ENCODE assay signal across 27 cellular contexts in the genomic region with DNA sequence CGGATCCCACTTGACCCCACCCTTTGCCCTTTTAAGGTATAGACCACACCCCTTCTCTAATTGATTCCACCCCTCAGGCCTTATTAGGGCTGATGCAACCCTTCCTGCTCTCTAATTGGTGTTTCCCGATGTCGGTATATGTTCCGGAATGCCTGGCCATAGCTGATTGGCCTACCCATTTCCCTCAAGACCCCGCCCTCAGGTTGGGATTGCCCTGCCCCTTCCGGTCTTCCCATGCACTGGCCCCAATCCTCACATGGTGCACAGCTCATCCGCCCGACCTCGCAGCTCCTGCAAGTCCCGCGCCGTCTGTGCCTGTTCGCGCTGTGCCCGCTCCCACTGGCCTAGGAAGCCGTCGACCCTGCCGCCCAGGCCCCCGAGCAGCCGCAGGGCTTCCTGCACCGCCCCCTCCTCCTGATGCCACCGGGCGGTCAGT. TPM values are rescaled to one million over a fixed set of nuclear protein-coding genes. Genes with fewer than 3 reads are reported as not detected.
"Had no signal": no experiment of that assay in that cellular context is flagged by ENCODE, and none has a peak within 500 bp of the region (broad histone marks: within the 10 kb centered on the region; RNA-seq: fewer than 3 reads in every experiment).

No MANE protein-coding gene starts in this region.

- H3K27me3 ChIP-seq: dorsolateral prefrontal cortex, ovary, upper lobe of right lung had no signal

- H3K4me3 Mint-ChIP-seq: activated CD4-positive, alpha-beta T cell treated with anti-CD3 and anti-CD28 coated beads, Interleukin-2, amount 10 ng/mL, durations not matched to agents 7 days and 5 days; activated naive CD4-positive, alpha-beta T cell treated with anti-CD3 and anti-CD28 coated beads, Interleukin-2, amount 10 ng/mL, durations not matched to agents 7 days and 5 days; activated naive CD8-positive, alpha-beta T cell treated with anti-CD3 and anti-CD28 coated beads, Interleukin-2, amount 50 U/mL, for 24 hours; brain; immature natural killer cell; neural crest cell; stimulated activated naive B cell treated with anti-CD40 and anti-IgM and Interleukin-4, amounts not matched to agents 10 μg/mL and 1 μg/mL and 100 μg/mL, for 72 hours had no signal

- H3K9me3 ChIP-seq: left ventricle myocardium inferior, ovary, psoas muscle, upper lobe of right lung had no signal

- H3K27me3 Mint-ChIP-seq: activated CD4-positive, alpha-beta T cell treated with anti-CD3 and anti-CD28 coated beads, Interleukin-2, amount 10 ng/mL, durations not matched to agents 7 days and 5 days; activated naive CD8-positive, alpha-beta T cell treated with anti-CD3 and anti-CD28 coated beads, Interleukin-2, amount 50 U/mL, for 24 hours had no signal

- H3K4me1 Mint-ChIP-seq: activated naive CD8-positive, alpha-beta T cell treated with anti-CD3 and anti-CD28 coated beads, Interleukin-2, amount 50 U/mL, for 24 hours; neural crest cell had no signal

- DNase-seq: activated CD4-positive, alpha-beta T cell treated with anti-CD3 and anti-CD28 coated beads, Interleukin-2, amount 10 ng/mL, durations not matched to agents 7 days and 5 days; activated CD8-positive, alpha-beta memory T cell treated with anti-CD3 and anti-CD28 coated beads, Interleukin-2, amount 50 U/mL, for 4 hours; activated effector memory CD4-positive, alpha-beta T cell treated with Interleukin-2 at 50 U/mL for 16 hours; activated naive CD4-positive, alpha-beta T cell treated with anti-CD3 and anti-CD28 coated beads, Interleukin-2, amount 10 ng/mL, durations not matched to agents 7 days and 5 days; activated naive CD8-positive, alpha-beta T cell treated with anti-CD3 and anti-CD28 coated beads, Interleukin-2, amount 50 U/mL, for 24 hours; activated T-cell treated with anti-CD3 and anti-CD28 coated beads, Interleukin-2, amount 50 U/mL, for 48 hours; anterior cingulate cortex; caudate nucleus; dorsolateral prefrontal cortex; erythroblast; foreskin melanocyte; glutamatergic neuron; hippocampal formation; immature natural killer cell; kidney glomerular epithelial cell; left ventricle myocardium inferior; mammary epithelial cell; psoas muscle; right cardiac atrium; stimulated activated CD4-positive, alpha-beta T cell treated with anti-CD3 and anti-CD28 coated beads, Interleukin-4, amount 100 ng/mL, for 24 hours; stimulated activated naive B cell treated with anti-CD40 and anti-IgM and Interleukin-4, amounts not matched to agents 10 μg/mL and 1 μg/mL and 100 μg/mL, for 72 hours; T1000; upper lobe of right lung had no signal

- H3K27ac ChIP-seq: dorsolateral prefrontal cortex, left ventricle myocardium inferior, ovary, psoas muscle, upper lobe of right lung had no signal

- H3K9me3 Mint-ChIP-seq: activated naive CD4-positive, alpha-beta T cell treated with anti-CD3 and anti-CD28 coated beads, Interleukin-2, amount 10 ng/mL, durations not matched to agents 7 days and 5 days; activated naive CD8-positive, alpha-beta T cell treated with anti-CD3 and anti-CD28 coated beads, Interleukin-2, amount 50 U/mL, for 24 hours; brain had no signal

- H3K36me3 ChIP-seq: left ventricle myocardium inferior, ovary, upper lobe of right lung had no signal

- H3K4me3 ChIP-seq: dorsolateral prefrontal cortex, left ventricle myocardium inferior, ovary, psoas muscle, smooth muscle cell, upper lobe of right lung had no signal

- H3K36me3 Mint-ChIP-seq: activated naive CD4-positive, alpha-beta T cell treated with anti-CD3 and anti-CD28 coated beads, Interleukin-2, amount 10 ng/mL, durations not matched to agents 7 days and 5 days; brain; immature natural killer cell had no signal

- H3K4me1 ChIP-seq: left ventricle myocardium inferior, psoas muscle, upper lobe of right lung had no signal

- H3K27ac Mint-ChIP-seq: activated CD4-positive, alpha-beta T cell treated with anti-CD3 and anti-CD28 coated beads, Interleukin-2, amount 10 ng/mL, durations not matched to agents 7 days and 5 days; activated naive CD4-positive, alpha-beta T cell treated with anti-CD3 and anti-CD28 coated beads, Interleukin-2, amount 10 ng/mL, durations not matched to agents 7 days and 5 days; activated naive CD8-positive, alpha-beta T cell treated with anti-CD3 and anti-CD28 coated beads, Interleukin-2, amount 50 U/mL, for 24 hours; brain; immature natural killer cell; stimulated activated naive B cell treated with anti-CD40 and anti-IgM and Interleukin-4, amounts not matched to agents 10 μg/mL and 1 μg/mL and 100 μg/mL, for 72 hours had no signal

- H3K4me2 ChIP-seq: smooth muscle cell had no signal

RNA-seq across cellular contexts. Expression of a gene that starts 18.1 kb away (rescaled TPM):
- total RNA-seq: mammary epithelial cell, neural crest cell, smooth muscle cell had no signal
- polyA plus RNA-seq: mammary epithelial cell, smooth muscle cell had no signal

RNA-seq across cellular contexts. Expression of a gene that starts 54.0 kb away (rescaled TPM):
- polyA plus RNA-seq: immature natural killer cell had no signal
